In the genomic region with DNA sequence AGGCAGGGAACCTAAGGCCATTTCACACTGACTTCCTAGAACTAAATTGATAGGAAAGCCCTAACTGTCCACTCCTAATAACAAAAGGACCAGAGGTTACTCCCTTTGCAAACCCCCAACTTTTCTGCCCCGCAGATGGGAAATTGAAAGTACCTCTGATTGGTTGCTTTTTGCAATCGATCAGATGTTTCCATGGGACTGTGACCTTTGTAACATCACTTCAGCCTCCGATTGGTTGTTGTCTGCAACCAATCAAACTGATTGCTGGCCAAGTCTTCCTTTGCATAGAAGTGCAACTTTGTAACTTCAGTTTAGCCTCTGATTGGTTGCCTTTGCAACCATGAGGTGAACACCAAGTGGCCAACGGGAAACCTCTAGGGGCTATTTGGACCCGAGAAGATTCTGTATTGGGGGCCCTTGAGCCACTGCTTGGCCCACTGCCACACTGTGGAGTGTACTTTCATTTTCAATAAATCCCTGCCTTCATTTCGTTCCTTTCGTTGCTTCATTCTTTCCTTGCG, we compare ENCODE assay signal across 9 cellular contexts. TPM values are rescaled to one million over a fixed set of nuclear protein-coding genes. Genes with fewer than 3 reads are reported as not detected.
DNase-seq lines count a peak whose midpoint lies in the region; ATAC-seq and TF ChIP-seq lines count a peak whose summit lies in the region.
"Had no signal": no experiment of that assay in that cellular context is flagged by ENCODE, and none has a peak within 500 bp of the region (broad histone marks: within the 10 kb centered on the region; RNA-seq: fewer than 3 reads in every experiment).

No MANE protein-coding gene starts in this region.

- H3K27me3 ChIP-seq in DND-41 (ENCODE audit: insufficient read depth, low read length, poor library complexity) (no peaks in the 10 kb centered on the region), breast epithelium (no peaks in the 10 kb centered on the region), osteoblast (ENCODE audit: insufficient read depth, low read length) (no peaks in the 10 kb centered on the region), uterus (no peaks in the 10 kb centered on the region)

- TF ChIP-seq CTCF in DND-41 (IDR thresholded peaks at IDR 0.05; ENCODE audit: borderline replicate concordance, extremely low read depth, low read length, poor library complexity, severe bottlenecking) (no peak), breast epithelium (IDR thresholded peaks at IDR 0.05) (no peak), osteoblast (IDR thresholded peaks at IDR 0.05; ENCODE audit: extremely low read depth, low read depth, low read length) (no peak), uterus (IDR thresholded peaks at IDR 0.05) (no peak)

- no peak overlapping the region for H3K4me3 ChIP-seq in DND-41 (ENCODE audit: low read depth in 1 of 2, low read length in 2 of 2)
- H3K4me3 ChIP-seq in breast epithelium, result peak overlapping the region; percentile 29 to 66 (median 55)
- peak overlapping the region; percentile 70 for H3K4me3 ChIP-seq in osteoblast (ENCODE audit: insufficient read depth, low read length)
- peak overlapping the region in 1 of 2 donors; percentile 24 for H3K4me3 ChIP-seq in uterus

- H3K9me3 ChIP-seq in DND-41 (ENCODE audit: insufficient read depth, low read length, severe bottlenecking) (no peaks in the 10 kb centered on the region), breast epithelium (no peaks in the 10 kb centered on the region), osteoblast (ENCODE audit: low read depth, low read length) (no peaks in the 10 kb centered on the region), uterus (no peaks in the 10 kb centered on the region)

- H3K36me3 ChIP-seq in DND-41 (ENCODE audit: insufficient read depth, low read length) (no peaks in the 10 kb centered on the region), breast epithelium (no peaks in the 10 kb centered on the region), osteoblast (ENCODE audit: insufficient read depth, low read length) (no peaks in the 10 kb centered on the region), uterus (no peaks in the 10 kb centered on the region)

- intact Hi-C loops in breast epithelium (cut with DNase I; ENCODE audit: low total_unique reads) (no loop called here), uterus (cut with DNase I; ENCODE audit: low total_unique reads) (no loop called here)

- H3K9ac ChIP-seq in DND-41 (ENCODE audit: low read depth, low read length), result no peak overlapping the region

- H3K79me2 ChIP-seq in DND-41 (ENCODE audit: insufficient read depth, low read length) (no peaks in the 10 kb centered on the region), osteoblast (ENCODE audit: insufficient read depth, low read length) (no peaks in the 10 kb centered on the region)

- ATAC-seq in DND-41 (ENCODE audit: insufficient read depth, low read depth) (no peak), SK-N-SH treated with all-trans-retinoic acid at 6 μM for 48 hours (no peak), GM18498 (IDR thresholded peaks at IDR 0.05; ENCODE audit: unreplicated experiment) (no peak)

- H3K27ac ChIP-seq in DND-41 (ENCODE audit: low read length) (no peak overlapping the region), breast epithelium (peak overlapping the region in 1 of 2 donors; percentile 48), osteoblast (ENCODE audit: low read depth, low read length) (no peak overlapping the region), uterus (no peak overlapping the region)
- H3K27ac ChIP-seq: VCaP had no signal

- H2AFZ ChIP-seq in DND-41 (ENCODE audit: low read depth, low read length) (peak overlapping the region; percentile 19; the same call in 1 of the 2 replicates), osteoblast (ENCODE audit: low read length) (peak overlapping the region; percentile 90)

- H3K4me1 ChIP-seq in DND-41 (ENCODE audit: insufficient read depth, low read length), result no peaks in the 10 kb centered on the region
- no peaks in the 10 kb centered on the region for H3K4me1 ChIP-seq in breast epithelium
- no peaks in the 10 kb centered on the region for H3K4me1 ChIP-seq in osteoblast (ENCODE audit: insufficient read depth, low read length)
- H3K4me1 ChIP-seq in uterus, result no peaks in the 10 kb centered on the region

- DNase-seq in DND-41 (no peak), NCI-H2029 (lab: John Stamatoyannopoulos, UW) (peak; percentile 20), breast epithelium (ENCODE audit: low spot score in 2 of 2) (peak in 1 of 2 donors; percentile 27), osteoblast (ENCODE audit: insufficient read length, low spot score, missing footprints) (peak; percentile 67), uterus (no peak)
- DNase-seq in activated CD4-positive, alpha-beta T cell treated with anti-CD3 and anti-CD28 coated beads for 4 hours, result no peak

- TF ChIP-seq POLR2A in breast epithelium (IDR thresholded peaks at IDR 0.05) (no peak), uterus (IDR thresholded peaks at IDR 0.05) (no peak)

- H3K4me2 ChIP-seq in DND-41 (ENCODE audit: insufficient read depth, low read length), result no peak overlapping the region
- H3K4me2 ChIP-seq in osteoblast (ENCODE audit: insufficient read depth, low read length), result peak overlapping the region; percentile 82

- H4K20me1 ChIP-seq in DND-41 (ENCODE audit: insufficient read depth, low read length), result no peaks in the 10 kb centered on the region
- no peaks in the 10 kb centered on the region for H4K20me1 ChIP-seq in osteoblast (ENCODE audit: insufficient read depth, low read length)

TF ChIP-seq in SK-N-SH treated with all-trans-retinoic acid at 6 μM for 48 hours, 23 proteins besides CTCF, POLR2A, EP300 and RAD21 (continues in another document):
- no peak for TF ChIP-seq PATZ1 (CRISPR knock-in tag; IDR thresholded peaks at IDR 0.05; ENCODE audit: borderline replicate concordance)
- TF ChIP-seq ZNF70 (CRISPR knock-in tag; IDR thresholded peaks at IDR 0.05), result no peak
- no peak for TF ChIP-seq TCF4 (CRISPR knock-in tag; IDR thresholded peaks at IDR 0.05; ENCODE audit: borderline replicate concordance)
- TF ChIP-seq CSDC2 (CRISPR knock-in tag; IDR thresholded peaks at IDR 0.05), result no peak
- TF ChIP-seq OSR1 (CRISPR knock-in tag; IDR thresholded peaks at IDR 0.05), result no peak
- TF ChIP-seq SNAI2 (CRISPR knock-in tag; IDR thresholded peaks at IDR 0.05), result no peak
- no peak for TF ChIP-seq TOX (CRISPR knock-in tag; IDR thresholded peaks at IDR 0.05; ENCODE audit: borderline replicate concordance)
- TF ChIP-seq, protein P1, sequence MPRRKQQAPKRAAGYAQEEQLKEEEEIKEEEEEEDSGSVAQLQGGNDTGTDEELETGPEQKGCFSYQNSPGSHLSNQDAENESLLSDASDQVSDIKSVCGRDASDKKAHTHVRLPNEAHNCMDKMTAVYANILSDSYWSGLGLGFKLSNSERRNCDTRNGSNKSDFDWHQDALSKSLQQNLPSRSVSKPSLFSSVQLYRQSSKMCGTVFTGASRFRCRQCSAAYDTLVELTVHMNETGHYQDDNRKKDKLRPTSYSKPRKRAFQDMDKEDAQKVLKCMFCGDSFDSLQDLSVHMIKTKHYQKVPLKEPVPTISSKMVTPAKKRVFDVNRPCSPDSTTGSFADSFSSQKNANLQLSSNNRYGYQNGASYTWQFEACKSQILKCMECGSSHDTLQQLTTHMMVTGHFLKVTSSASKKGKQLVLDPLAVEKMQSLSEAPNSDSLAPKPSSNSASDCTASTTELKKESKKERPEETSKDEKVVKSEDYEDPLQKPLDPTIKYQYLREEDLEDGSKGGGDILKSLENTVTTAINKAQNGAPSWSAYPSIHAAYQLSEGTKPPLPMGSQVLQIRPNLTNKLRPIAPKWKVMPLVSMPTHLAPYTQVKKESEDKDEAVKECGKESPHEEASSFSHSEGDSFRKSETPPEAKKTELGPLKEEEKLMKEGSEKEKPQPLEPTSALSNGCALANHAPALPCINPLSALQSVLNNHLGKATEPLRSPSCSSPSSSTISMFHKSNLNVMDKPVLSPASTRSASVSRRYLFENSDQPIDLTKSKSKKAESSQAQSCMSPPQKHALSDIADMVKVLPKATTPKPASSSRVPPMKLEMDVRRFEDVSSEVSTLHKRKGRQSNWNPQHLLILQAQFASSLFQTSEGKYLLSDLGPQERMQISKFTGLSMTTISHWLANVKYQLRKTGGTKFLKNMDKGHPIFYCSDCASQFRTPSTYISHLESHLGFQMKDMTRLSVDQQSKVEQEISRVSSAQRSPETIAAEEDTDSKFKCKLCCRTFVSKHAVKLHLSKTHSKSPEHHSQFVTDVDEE (CRISPR knock-in tag; IDR thresholded peaks at IDR 0.05), result no peak

RNA-seq across cellular contexts. Expression of gene KNL1, which starts 11.3 kb away (rescaled TPM):
- total RNA-seq in breast epithelium (1 to 10 TPM in 2 of 3 donors, under 1 TPM in 1; 0.66 to 1.8 (median 1.3) TPM), osteoblast (3.5 and 3.6 TPM in 2 replicates), uterus (10 to 100 TPM in 1 of 4 donors, under 1 TPM in 2, not detected in 1; 0.26 to 33.5 (median 0.55) TPM)

RNA-seq across cellular contexts. Expression of gene RPUSD2, which starts 13.7 kb away (rescaled TPM):
- total RNA-seq in breast epithelium, result 10 to 100 TPM in 1 of 3 donors, 1 to 10 TPM in 2; 5.8 to 12.5 (median 7.2) TPM
- 9.0 and 11.5 TPM in 2 replicates for total RNA-seq in osteoblast
- 10 to 100 TPM in 1 of 4 donors, 1 to 10 TPM in 1, under 1 TPM in 2; 0.29 to 18.6 (median 5.0) TPM for total RNA-seq in uterus

RNA-seq across cellular contexts. Expression of gene CCDC32, which starts 17.9 kb away (rescaled TPM):
- 10 to 100 TPM; 35.0 to 42.3 (median 36.4) TPM for total RNA-seq in breast epithelium
- 16.3 and 18.6 TPM in 2 replicates for total RNA-seq in osteoblast
- total RNA-seq in uterus, result 10 to 100 TPM; 18.2 to 39.3 (median 29.3) TPM

Comparison
In these comparisons a context has a peak if more than half of its experiments do, and no peak if none do; other contexts are left out.
1. DNase-seq: peak in NCI-H2029 (single experiment) and osteoblast (single experiment); none in DND-41 (single experiment), uterus (0 of 2) and activated CD4-positive, alpha-beta T cell treated with anti-CD3 and anti-CD28 coated beads for 4 hours (0 of 2).
2. H3K4me3 ChIP-seq: peak in breast epithelium (3 of 3) and osteoblast (single experiment); none in DND-41 (0 of 2).